15 cellular contexts compared by ENCODE assay signal in the genomic region with DNA sequence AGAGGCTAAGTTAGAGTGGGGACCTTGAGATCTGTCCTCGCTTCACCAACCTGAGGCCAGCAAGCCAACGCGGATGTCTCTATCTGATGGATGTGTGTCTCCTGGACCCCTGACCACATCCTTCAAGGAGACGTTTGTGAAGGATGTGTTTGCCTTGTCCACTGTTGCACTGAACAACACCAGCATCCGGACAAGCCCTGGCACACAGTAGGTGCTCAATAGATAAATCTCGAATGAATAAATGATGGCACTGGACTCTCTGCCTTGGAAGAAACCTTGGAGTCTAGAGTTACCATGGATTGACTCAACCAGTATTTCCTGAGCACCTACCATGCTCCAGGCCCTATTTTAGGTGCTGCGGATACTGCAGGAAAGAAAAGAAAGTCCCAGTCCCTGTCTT.
DNase-seq lines count a peak whose midpoint lies in the region; ATAC-seq and TF ChIP-seq lines count a peak whose summit lies in the region.
"Had no signal": no experiment of that assay in that cellular context is flagged by ENCODE, and none has a peak within 500 bp of the region (broad histone marks: within the 10 kb centered on the region; RNA-seq: fewer than 3 reads in every experiment).

No MANE protein-coding gene starts in this region.

- H3K27ac ChIP-seq in heart left ventricle = peak overlapping the region in 5 of 12 donors; percentile 14 to 96 (median 29)
- H3K27ac ChIP-seq in coronary artery = peak overlapping the region; percentile 98 to 99
- H3K27ac ChIP-seq in psoas muscle = peak overlapping the region; percentile 27
- H3K27ac ChIP-seq in upper lobe of right lung = peak overlapping the region; percentile 11

- no peak for TF ChIP-seq CTCF in heart left ventricle (IDR thresholded peaks at IDR 0.05)
- TF ChIP-seq CTCF in coronary artery (IDR thresholded peaks at IDR 0.05) = no peak
- no peak for TF ChIP-seq CTCF in psoas muscle (IDR thresholded peaks at IDR 0.05)
- TF ChIP-seq CTCF in upper lobe of right lung (IDR thresholded peaks at IDR 0.05) = no peak

- H3K4me3 ChIP-seq in heart left ventricle (no peak overlapping the region), coronary artery (no peak overlapping the region), psoas muscle (no peak overlapping the region), upper lobe of right lung (no peak overlapping the region)

- no peak for TF ChIP-seq POLR2A in heart left ventricle (IDR thresholded peaks at IDR 0.05)

- ATAC-seq in left ventricle myocardium superior = no peak
- no peak for ATAC-seq in heart left ventricle
- ATAC-seq in psoas muscle = no peak
- no peak for ATAC-seq in upper lobe of right lung
- no peak for ATAC-seq in HG03175 (IDR thresholded peaks at IDR 0.05; ENCODE audit: unreplicated experiment)
- ATAC-seq: Panc1 had no signal

- H3K36me3 ChIP-seq in heart left ventricle (no peaks in the 10 kb centered on the region), psoas muscle (ENCODE audit: insufficient read depth in 1 of 2, low read depth in 1 of 2) (no peaks in the 10 kb centered on the region), upper lobe of right lung (no peaks in the 10 kb centered on the region)

- H3K4me1 ChIP-seq in heart left ventricle = peaks cover 15 to 52% (median 34%) of the 10 kb centered on the region in 12 donors
- H3K4me1 ChIP-seq in psoas muscle = peaks cover 59% of the 10 kb centered on the region
- peaks cover 52% of the 10 kb centered on the region for H3K4me1 ChIP-seq in upper lobe of right lung

- WGBS in heart left ventricle, 4 donors = 80 to 91% (median 89%) methylated on average over 7 of the region's 7 CpGs
- WGBS in psoas muscle, 3 donors = 86 to 93% (median 88%) methylated on average over 7 of the region's 7 CpGs

- DNase-seq in left ventricle myocardium superior = peak; percentile 17
- DNase-seq in heart left ventricle = no peak
- DNase-seq in coronary artery (ENCODE audit: low spot score) = no peak
- DNase-seq in psoas muscle = no peak
- DNase-seq in upper lobe of right lung = no peak
- no peak for DNase-seq in H4 (ENCODE audit: low spot score)
- no peak for DNase-seq in foreskin melanocyte
- DNase-seq: C1 segment of cervical spinal cord, Kasumi-1, NCI-H1930, NCI-H2171 treated with DMSO at 0.1 percent for 48 hours, NCI-H774, SHP77 had no signal

- intact Hi-C loops in left ventricle myocardium superior (cut with micrococcal nuclease) = no loop called here
- intact Hi-C loops in heart left ventricle (cut with DNase I) = no loop called here
- intact Hi-C loops in psoas muscle (cut with DNase I) = no loop called here
- intact Hi-C loops in upper lobe of right lung (cut with DNase I) = no loop called here

- H3K9me3 ChIP-seq in heart left ventricle (peaks cover 0 to 19% (median 0%) of the 10 kb centered on the region in 12 donors), psoas muscle (no peaks in the 10 kb centered on the region), upper lobe of right lung (no peaks in the 10 kb centered on the region)

- no peaks in the 10 kb centered on the region for H3K27me3 ChIP-seq in heart left ventricle
- H3K27me3 ChIP-seq in psoas muscle (ENCODE audit: insufficient read depth in 3 of 3, low read length in 2 of 3) = no peaks in the 10 kb centered on the region
- no peaks in the 10 kb centered on the region for H3K27me3 ChIP-seq in upper lobe of right lung
